ENCODE assay signal across 12 cellular contexts in genomic region chr13:24147570-24147963, GRCh38.
A peak's percentile ranks its signal among the peaks of the same experiment; 100 is the strongest.
DNase-seq lines count a peak whose midpoint lies in the region; ATAC-seq lines count a peak whose summit lies in the region.
"Had no signal": no experiment of that assay in that cellular context is flagged by ENCODE, and none has a peak within 500 bp of the region (broad histone marks: within the 10 kb centered on the region; RNA-seq: fewer than 3 reads in every experiment).

No MANE protein-coding gene starts in this region.

- ATAC-seq in GM19463 (IDR thresholded peaks at IDR 0.05; ENCODE audit: unreplicated experiment): peak; percentile 94
- peak; percentile 69 for ATAC-seq in HG03342 (IDR thresholded peaks at IDR 0.05; ENCODE audit: unreplicated experiment)
- ATAC-seq: right cardiac atrium had no signal

- DNase-seq in kidney tubule cell (ENCODE audit: low spot score): peak; percentile 69
- no peak for DNase-seq in DMS114 treated with DMSO at 0.1 percent for 48 hours (lab: John Stamatoyannopoulos, UW; ENCODE audit: unreplicated experiment)
- no peak for DNase-seq in anterior cingulate cortex (lab: John Stamatoyannopoulos, UW)
- DNase-seq in DMS153 (lab: John Stamatoyannopoulos, UW): no peak
- no peak for DNase-seq in NCI-H146 (lab: John Stamatoyannopoulos, UW)
- DNase-seq: KG1; NCI-H1436 treated with DMSO at 0.1 percent for 48 hours; NCI-H524; right cardiac atrium; stimulated activated CD4-positive, alpha-beta T cell treated with anti-CD3 and anti-CD28 coated beads, Interleukin-4, amount 100 ng/mL, for 1 hour had no signal
